In genomic region chr1:86504130-86504479, GRCh38 we compare ENCODE assay signal across 11 cellular contexts. TPM values are rescaled to one million over a fixed set of nuclear protein-coding genes. Genes with fewer than 3 reads are reported as not detected.
DNase-seq lines count a peak whose midpoint lies in the region; ATAC-seq, FAIRE-seq and TF ChIP-seq lines count a peak whose summit lies in the region.
"Had no signal": no experiment of that assay in that cellular context is flagged by ENCODE, and none has a peak within 500 bp of the region (broad histone marks: within the 10 kb centered on the region; RNA-seq: fewer than 3 reads in every experiment).

No MANE protein-coding gene starts in this region.

- no TSS peak for BruUV-seq in IMR-90 (replicated peaks; lab: Mats Ljungman, UMichigan)

- no peak overlapping the region for H4K91ac ChIP-seq in IMR-90 (ENCODE audit: insufficient read depth, low read depth, low read length)

- intact Hi-C loops in IMR-90 (cut with micrococcal nuclease), result loop anchor here (5.0 to 10.0 kb wide), 2 partner anchors 107 to 461 kb away; partner anchors contain the start of gene ODF2L

- no peaks in the 10 kb centered on the region for H3K9me1 ChIP-seq in IMR-90 (ENCODE audit: insufficient read depth, low read length)

- no CpG with 5 or more reads among the region's 9 CpGs for WGBS in IMR-90 (ENCODE audit: extremely low coverage in 2 of 2, insufficient read length in 1 of 2), 2 experiments

- no peak for TF ChIP-seq RAD21 in IMR-90 (IDR thresholded peaks at IDR 0.05; ENCODE audit: low read length)

- no peak overlapping the region for H4K8ac ChIP-seq in IMR-90 (ENCODE audit: low read depth in 2 of 2, low read length in 2 of 2)

- no peak overlapping the region for H4K5ac ChIP-seq in IMR-90 (ENCODE audit: low read depth, low read length)

- no peak overlapping the region for H3K4ac ChIP-seq in IMR-90 (ENCODE audit: low read depth, low read length)

- no peak overlapping the region for H3K23ac ChIP-seq in IMR-90 (ENCODE audit: low read depth, low read length)

- FAIRE-seq in RCC 7860 (lab: Jason Lieb, UNC), result no peak
- FAIRE-seq: pancreas had no signal

- dilution Hi-C loops in IMR-90 (cut with HindIII; ENCODE audit: low sequenced_read_pairs, unreplicated experiment), result no loop called here

- no peak overlapping the region for H3K14ac ChIP-seq in IMR-90 (replicated peaks; ENCODE audit: low read depth, low read length)

- in situ Hi-C loops in IMR-90 (cut with MboI; ENCODE audit: low sequenced_read_pairs), result no loop called here

- peaks cover 2% of the 10 kb centered on the region for H3K4me1 ChIP-seq in IMR-90 (ENCODE audit: control insufficient read depth, insufficient read depth, low read length)
- H3K4me1 ChIP-seq in iPS-20b (ENCODE audit: insufficient read depth, low read length), result peaks cover 14% of the 10 kb centered on the region
- H3K4me1 ChIP-seq in stomach smooth muscle (ENCODE audit: control insufficient read depth, insufficient read depth, low read length), result peaks cover 48% of the 10 kb centered on the region
- H3K4me1 ChIP-seq: pancreas had no signal

- no peak overlapping the region for H3K9ac ChIP-seq in IMR-90 (ENCODE audit: low read depth, low read length)
- peak overlapping the region; percentile 86; the same call in 1 of the 2 replicates for H3K9ac ChIP-seq in iPS-20b (ENCODE audit: low read depth, low read length)
- H3K9ac ChIP-seq in stomach smooth muscle (ENCODE audit: low read length in 2 of 2), result peak overlapping the region; percentile 57 to 78

- no peak overlapping the region for H3K18ac ChIP-seq in IMR-90 (ENCODE audit: low read depth, low read length)

- H3K56ac ChIP-seq in IMR-90 (ENCODE audit: extremely low read depth, insufficient read depth, low read length), result no peak overlapping the region

- no peak overlapping the region for H2AFZ ChIP-seq in IMR-90 (replicated peaks; ENCODE audit: low read length, poor library complexity)

- H2BK15ac ChIP-seq in IMR-90 (ENCODE audit: low read depth, low read length), result no peak overlapping the region

- CTCF ChIA-PET in IMR-90 (lab: Yijun Ruan, JAX), result no interaction called here

- H3K79me1 ChIP-seq in IMR-90 (ENCODE audit: low read depth in 1 of 2, low read length in 2 of 2), result no peaks in the 10 kb centered on the region

- no peak for TF ChIP-seq CTCF in IMR-90 (conservative IDR thresholded peaks at IDR 0.05; ENCODE audit: low read depth, low read length)

- TF ChIP-seq POLR2A in IMR-90 (IDR thresholded peaks at IDR 0.05; ENCODE audit: low read depth, low read length), result no peak

- H3K27me3 ChIP-seq in IMR-90 (ENCODE audit: control insufficient read depth, insufficient read depth, low read length) (peaks cover 2% of the 10 kb centered on the region), iPS-20b (ENCODE audit: insufficient read depth, low read length) (no peaks in the 10 kb centered on the region), stomach smooth muscle (ENCODE audit: control insufficient read depth in 1 of 2, insufficient read depth in 2 of 2, low read length in 2 of 2) (no peaks in the 10 kb centered on the region)
- H3K27me3 ChIP-seq: pancreas had no signal

- H2BK5ac ChIP-seq in IMR-90 (ENCODE audit: low read depth, low read length, poor library complexity, severe bottlenecking), result no peak overlapping the region

- no peaks in the 10 kb centered on the region for H3K9me3 ChIP-seq in IMR-90 (ENCODE audit: control insufficient read depth, insufficient read depth, low read length)
- no peaks in the 10 kb centered on the region for H3K9me3 ChIP-seq in iPS-20b (ENCODE audit: insufficient read depth, low read depth, low read length)
- no peaks in the 10 kb centered on the region for H3K9me3 ChIP-seq in stomach smooth muscle (ENCODE audit: control insufficient read depth in 2 of 2, low read length in 2 of 2)
- H3K9me3 ChIP-seq: pancreas had no signal

- H3K4me3 ChIP-seq in IMR-90 (ENCODE audit: insufficient read depth, low read depth, low read length) (no peak overlapping the region), iPS-20b (ENCODE audit: low read length) (peak overlapping the region; percentile 67; the same call in 1 of the 2 replicates), stomach smooth muscle (ENCODE audit: low read length in 2 of 2) (peak overlapping the region; percentile 38 to 68)

- no peak for DNase-seq in IMR-90
- DNase-seq in caudate nucleus (lab: John Stamatoyannopoulos, UW), result peak in 7 of 61 donors; percentile 5 to 56 (median 27)
- DNase-seq in cortex of kidney (lab: John Stamatoyannopoulos, UW), result no peak
- DNase-seq in RCC 7860 (ENCODE audit: low spot score), result no peak
- no peak for DNase-seq in NCI-H2029 treated with DMSO at 0.1 percent for 48 hours (lab: John Stamatoyannopoulos, UW)
- DNase-seq: pancreas had no signal

- no peak overlapping the region for H2AK5ac ChIP-seq in IMR-90 (ENCODE audit: low read depth, low read length)

- H2AK9ac ChIP-seq in IMR-90 (replicated peaks; ENCODE audit: low read depth, low read length, poor library complexity), result no peak overlapping the region

- POLR2A ChIA-PET in IMR-90 (lab: Charles Lee; ENCODE audit: unreplicated experiment), result no interaction called here

- H3K4me2 ChIP-seq in IMR-90 (ENCODE audit: low read depth, low read length), result peak overlapping the region; percentile 45

- H2BK120ac ChIP-seq in IMR-90 (ENCODE audit: low read depth, low read length), result no peak overlapping the region

- ATAC-seq in IMR-90 (ENCODE audit: low read depth), result peak; percentile 12; the same call in 1 of the 2 replicates
- ATAC-seq in GM21723 (IDR thresholded peaks at IDR 0.05; ENCODE audit: unreplicated experiment), result no peak

- no peak overlapping the region for H3K27ac ChIP-seq in IMR-90 (ENCODE audit: insufficient read depth, low read length)
- peak overlapping the region; percentile 45 for H3K27ac ChIP-seq in caudate nucleus (ENCODE audit: low read depth, low read length)
- H3K27ac ChIP-seq in iPS-20b (ENCODE audit: low read length), result no peak overlapping the region
- H3K27ac ChIP-seq in stomach smooth muscle (ENCODE audit: low read length), result peak overlapping the region; percentile 86

- H2BK20ac ChIP-seq in IMR-90 (ENCODE audit: low read depth, low read length), result no peak overlapping the region

- H3K36me3 ChIP-seq in IMR-90 (ENCODE audit: control insufficient read depth, insufficient read depth, low read length) (no peaks in the 10 kb centered on the region), iPS-20b (ENCODE audit: insufficient read depth, low read depth, low read length) (no peaks in the 10 kb centered on the region), stomach smooth muscle (ENCODE audit: control insufficient read depth in 2 of 2, insufficient read depth in 2 of 2, low read length in 2 of 2) (no peaks in the 10 kb centered on the region)
- H3K36me3 ChIP-seq: pancreas had no signal

- no peaks in the 10 kb centered on the region for H4K20me1 ChIP-seq in IMR-90 (ENCODE audit: insufficient read depth, low read length)

TF ChIP-seq in IMR-90, 13 proteins besides CTCF, POLR2A, EP300 and RAD21:
- TF ChIP-seq MAFK (IDR thresholded peaks at IDR 0.05; ENCODE audit: low read depth, low read length) (no peak), FOS (IDR thresholded peaks at IDR 0.05; ENCODE audit: low read depth, low read length) (no peak), NFE2L2 (IDR thresholded peaks at IDR 0.05; ENCODE audit: low read depth, low read length) (no peak), SMC3 (IDR thresholded peaks at IDR 0.05; ENCODE audit: low read depth, low read length) (no peak), ELK1 (IDR thresholded peaks at IDR 0.05; ENCODE audit: borderline replicate concordance, low read depth, low read length) (no peak), RCOR1 (IDR thresholded peaks at IDR 0.05; ENCODE audit: insufficient replicate concordance, low read length) (no peak), CEBPB (IDR thresholded peaks at IDR 0.05; ENCODE audit: low read depth, low read length) (no peak), RFX5 (IDR thresholded peaks at IDR 0.05; ENCODE audit: low read depth, low read length) (no peak), CHD1 (IDR thresholded peaks at IDR 0.05; ENCODE audit: low read depth, low read length) (no peak), MAZ (IDR thresholded peaks at IDR 0.05; ENCODE audit: borderline replicate concordance, low read depth, low read length) (no peak), MXI1 (IDR thresholded peaks at IDR 0.05; ENCODE audit: borderline replicate concordance, low read depth, low read length) (no peak), BHLHE40 (IDR thresholded peaks at IDR 0.05; ENCODE audit: low read depth, low read length) (no peak), USF2 (IDR thresholded peaks at IDR 0.05; ENCODE audit: low read depth, low read length) (no peak)

RNA-seq across cellular contexts. Expression of gene CLCA1, which starts 35.4 kb away (rescaled TPM):
- total RNA-seq in IMR-90 (2012; rRNA removed), result not detected in 2 replicates
- not detected in 2 replicates for polyA plus RNA-seq in IMR-90 (2012; rRNA removed)
- polyA plus RNA-seq in IMR-90 (2012; cell fraction: cytosol; rRNA removed), result not detected in 2 replicates
- not detected in 2 replicates for polyA plus RNA-seq in IMR-90 (2012; cell fraction: nucleus; rRNA removed; ENCODE audit: low replicate concordance)
- total RNA-seq: LHCN-M2; T-helper 1 cell treated with Interleukin-12 subunit alpha and Interleukin-12 subunit beta and Interleukin-4 antibody, amounts not matched to agents 30 ng/mL and 1 ng/mL, for 36 hours had no signal

RNA-seq across cellular contexts. Expression of gene CLCA4, which starts 42.8 kb away (rescaled TPM):
- total RNA-seq in IMR-90 (2012; rRNA removed), result not detected in 2 replicates
- not detected in 2 replicates for polyA plus RNA-seq in IMR-90 (2012; rRNA removed)
- not detected in 2 replicates for polyA plus RNA-seq in IMR-90 (2012; cell fraction: cytosol; rRNA removed)
- polyA plus RNA-seq in IMR-90 (2012; cell fraction: nucleus; rRNA removed; ENCODE audit: low replicate concordance), result not detected in 2 replicates
- total RNA-seq: LHCN-M2; T-helper 1 cell treated with Interleukin-12 subunit alpha and Interleukin-12 subunit beta and Interleukin-4 antibody, amounts not matched to agents 30 ng/mL and 1 ng/mL, for 36 hours had no signal

Comparison
In these comparisons a context has a peak if more than half of its experiments do, and no peak if none do; other contexts are left out.
1. H3K27ac ChIP-seq: peak in caudate nucleus (single experiment) and stomach smooth muscle (single experiment); none in IMR-90 (single experiment) and iPS-20b (single experiment).